ENCODE assay signal across 8 cellular contexts in genomic region chr3:46235425-46235824, GRCh38. TPM values are rescaled to one million over a fixed set of nuclear protein-coding genes. Genes with fewer than 3 reads are reported as not detected.
"Had no signal": no experiment of that assay in that cellular context is flagged by ENCODE, and none has a peak within 500 bp of the region (broad histone marks: within the 10 kb centered on the region; RNA-seq: fewer than 3 reads in every experiment).

No MANE protein-coding gene starts in this region.

- H3K4me3 ChIP-seq: GM23338 had no signal

- FAIRE-seq: H1, H54, HTR-8/SVneo had no signal

- H2AFZ ChIP-seq: GM23338 had no signal

- DNase-seq: H9, HCEC 1CT, KG1 had no signal

- ATAC-seq: GM23338 had no signal

- H3K4me2 ChIP-seq: GM23338 had no signal

RNA-seq across cellular contexts. Expression of gene CCR3, which starts 6.8 kb away (rescaled TPM):
- total RNA-seq: GM23338, H1, H9, HT-29 had no signal
- polyA plus RNA-seq: GM23338, H1 had no signal

RNA-seq across cellular contexts. Expression of gene CCR1, which starts 27.3 kb away (rescaled TPM):
- total RNA-seq: GM23338, H1, H9, HT-29 had no signal
- polyA plus RNA-seq: GM23338, H1 had no signal
